8 cellular contexts compared by ENCODE assay signal in genomic region chr10:97640174-97640867, GRCh38. TPM values are rescaled to one million over a fixed set of nuclear protein-coding genes. Genes with fewer than 3 reads are reported as not detected.
DNase-seq lines count a peak whose midpoint lies in the region; ATAC-seq and TF ChIP-seq lines count a peak whose summit lies in the region.

PI4K2A (plus strand) TSS chr10:97640671; CDS start chr10:97640743, 72 bp downstream.

- peak within 1 kb of the TSS; percentile 93 for H3K4me2 ChIP-seq in KMS-11

- H3K27ac ChIP-seq in KMS-11 (peak within 1 kb of the TSS; percentile 33), Panc1 (ENCODE audit: low read length) (peak within 1 kb of the TSS; percentile 75), muscle layer of colon (ENCODE audit: low read depth, low read length) (peak within 1 kb of the TSS; percentile 91)

- ATAC-seq in GM21786 (IDR thresholded peaks at IDR 0.05; ENCODE audit: unreplicated experiment) (peak; percentile 98), Panc1 (peak; percentile 99), esophagus mucosa (peak; percentile 100)

- H3K36me3 ChIP-seq in KMS-11 (ENCODE audit: insufficient read depth) = no peaks in the 10 kb centered on the region; the same call in 1 of the 2 replicates
- no peaks in the 10 kb centered on the region; the same call in 1 of the 2 replicates for H3K36me3 ChIP-seq in Panc1 (ENCODE audit: control insufficient read depth, insufficient read depth, low read length)
- peaks cover 6% of the 10 kb centered on the region for H3K36me3 ChIP-seq in muscle layer of colon (ENCODE audit: insufficient read depth, low read length)

- H3K4me1 ChIP-seq in KMS-11 (ENCODE audit: low read depth, poor library complexity, severe bottlenecking) = peaks cover 14% of the 10 kb centered on the region
- peaks cover 9% of the 10 kb centered on the region; the same call in 1 of the 2 replicates for H3K4me1 ChIP-seq in Panc1 (ENCODE audit: control insufficient read depth, insufficient read depth, low read length)
- H3K4me1 ChIP-seq in muscle layer of colon (ENCODE audit: insufficient read depth, low read length) = peaks cover 11% of the 10 kb centered on the region

- H3K9ac ChIP-seq in KMS-11 (peak within 1 kb of the TSS; percentile 48; the same call in 1 of the 2 replicates), muscle layer of colon (ENCODE audit: low read length) (peak within 1 kb of the TSS; percentile 44)

- peak; percentile 87 for DNase-seq in DMS79 treated with DMSO at 0.1 percent for 48 hours (lab: John Stamatoyannopoulos, UW)
- peak; percentile 99 for DNase-seq in Panc1 (ENCODE audit: low read depth, low spot score)
- peak; percentile 98 for DNase-seq in activated T-cell treated with anti-CD3 and anti-CD28 coated beads, Interleukin-2, amount 50 U/mL, for 24 hours
- peak; percentile 95 to 96 for DNase-seq in stimulated activated CD8-positive, alpha-beta memory T cell treated with anti-CD3 and anti-CD28 coated beads, Interleukin-7, amount 100 ng/mL, for 1 hour (ENCODE audit: low read depth in 2 of 2)

- no TSS peak for BruUV-seq in Panc1 (replicated peaks; lab: Mats Ljungman, UMichigan)

- H3K79me2 ChIP-seq in KMS-11 (ENCODE audit: insufficient read depth, low read depth) = 0 out of 2 replicates have a peak, but pooled peaks cover 16% of the 10 kb centered on the region

- H3K4me3 ChIP-seq in KMS-11 (IDR thresholded peaks at IDR 0.05; ENCODE audit: insufficient read depth, low read depth, low read length) = no peak within 1 kb of the TSS
- H3K4me3 ChIP-seq in Panc1 (ENCODE audit: low read depth in 2 of 2, low read length in 2 of 2) = peak within 1 kb of the TSS; percentile 68 to 81
- peak within 1 kb of the TSS; percentile 69 to 92 for H3K4me3 ChIP-seq in muscle layer of colon (ENCODE audit: low read depth in 1 of 2, low read length in 2 of 2)

- H3K27ac Mint-ChIP-seq in activated T-cell treated with anti-CD3 and anti-CD28 coated beads, Interleukin-2, amount 50 U/mL, for 24 hours = peak within 1 kb of the TSS; percentile 91

- H3K27me3 ChIP-seq in KMS-11 (ENCODE audit: insufficient read depth, low read depth) (no peaks in the 10 kb centered on the region), Panc1 (ENCODE audit: control insufficient read depth, insufficient read depth, low read length) (no peaks in the 10 kb centered on the region), muscle layer of colon (ENCODE audit: control insufficient read depth in 1 of 2, insufficient read depth in 2 of 2, low read length in 2 of 2) (no peaks in the 10 kb centered on the region)

- peak within 1 kb of the TSS; percentile 95 for H2AFZ ChIP-seq in KMS-11 (ENCODE audit: low read depth)

- peaks cover 30% of the 10 kb centered on the region for H3K36me3 Mint-ChIP-seq in activated T-cell treated with anti-CD3 and anti-CD28 coated beads, Interleukin-2, amount 50 U/mL, for 24 hours (ENCODE audit: low read depth)

- peak within 1 kb of the TSS; percentile 95 for H3K4me3 Mint-ChIP-seq in activated T-cell treated with anti-CD3 and anti-CD28 coated beads, Interleukin-2, amount 50 U/mL, for 24 hours

- TF ChIP-seq CTCF in KMS-11 (conservative IDR thresholded peaks at IDR 0.05; ENCODE audit: low read depth, low read length) = no peak
- TF ChIP-seq CTCF in Panc1 (IDR thresholded peaks at IDR 0.05) = no peak

- no peaks in the 10 kb centered on the region for H3K9me3 Mint-ChIP-seq in activated T-cell treated with anti-CD3 and anti-CD28 coated beads, Interleukin-2, amount 50 U/mL, for 24 hours

- no peaks in the 10 kb centered on the region for H4K20me1 ChIP-seq in KMS-11 (ENCODE audit: insufficient read depth)

- H3K4me1 Mint-ChIP-seq in activated T-cell treated with anti-CD3 and anti-CD28 coated beads, Interleukin-2, amount 50 U/mL, for 24 hours (ENCODE audit: low read depth) = peaks cover 22% of the 10 kb centered on the region

- no peaks in the 10 kb centered on the region for H3K9me3 ChIP-seq in Panc1 (ENCODE audit: control insufficient read depth, insufficient read depth, low read depth, low read length)
- H3K9me3 ChIP-seq in muscle layer of colon (ENCODE audit: low read length) = no peaks in the 10 kb centered on the region

- intact Hi-C loops in Panc1 (cut with micrococcal nuclease; ENCODE audit: unreplicated experiment) = no loop called here

- in situ Hi-C loops in Panc1 (cut with HindIII; ENCODE audit: low pct_unique_long_range_greater_than_20kb, low sequenced_read_pairs) = no loop called here

- H3K27me3 Mint-ChIP-seq in activated T-cell treated with anti-CD3 and anti-CD28 coated beads, Interleukin-2, amount 50 U/mL, for 24 hours = no peaks in the 10 kb centered on the region

- POLR2A ChIA-PET in Panc1 (lab: Charles Lee) = interaction anchor here (0.6 kb wide), 2 partner anchors 13 to 1785 kb away, joined by 3 to 4 read pairs; no protein-coding TSS in a partner anchor

- CTCF ChIA-PET in Panc1 (lab: Charles Lee) = interaction anchor here (0.5 to 1.0 kb wide), 4 partner anchors 27 to 108 kb away, joined by 3 to 4 read pairs (median 3); partner anchors contain the start of gene AVPI1

RNA-seq across cellular contexts. Expression of gene PI4K2A, which starts in this region (rescaled TPM):
- 22.8 TPM for total RNA-seq in Panc1 (2021; ENCODE audit: unreplicated experiment)
- polyA plus RNA-seq in Panc1 (2012; ENCODE audit: insufficient read length) = 19.1 TPM
- total RNA-seq in esophagus mucosa = 13.0 TPM

Comparison
In these comparisons a context has a peak if more than half of its experiments do, and no peak if none do; other contexts are left out.
1. H3K27ac ChIP-seq: peak in every context shown above with its lines; median percentile 91 in muscle layer of colon; 75 in Panc1; 33 in KMS-11.